In genomic region chr14:23953464-23954278, GRCh38 we compare ENCODE assay signal across 8 cellular contexts. TPM values are rescaled to one million over a fixed set of nuclear protein-coding genes. Genes with fewer than 3 reads are reported as not detected.
DNase-seq lines count a peak whose midpoint lies in the region; ATAC-seq and TF ChIP-seq lines count a peak whose summit lies in the region.

TSS of gene DHRS4 (plus strand) at chr14:23953770. CDS start at chr14:23953789, 19 bp downstream.

- intact Hi-C loops in posterior cingulate gyrus (cut with DNase I): no loop called here

- peaks cover 12% of the 10 kb centered on the region for H3K36me3 Mint-ChIP-seq in type B pancreatic cell

- ATAC-seq in HG02678 (IDR thresholded peaks at IDR 0.05; ENCODE audit: unreplicated experiment): peak; percentile 91

- DNase-seq in NCI-H128 (lab: John Stamatoyannopoulos, UW; ENCODE audit: unreplicated experiment): peak; percentile 83
- peak; percentile 36 to 73 for DNase-seq in SW 1271 (lab: John Stamatoyannopoulos, UW)
- peak; percentile 47 for DNase-seq in activated naive CD8-positive, alpha-beta T cell treated with anti-CD3 and anti-CD28 coated beads, Interleukin-2, amount 50 U/mL, for 16 hours (ENCODE audit: low read depth, low spot score)
- peak; percentile 86 to 88 for DNase-seq in cardiac muscle cell (ENCODE audit: low read depth in 1 of 2, low spot score in 1 of 2)
- DNase-seq in posterior cingulate gyrus: peak; percentile 71 to 96 (median 86)
- DNase-seq in type B pancreatic cell (ENCODE audit: extremely low spot score, unreplicated experiment): peak; percentile 79

- peaks cover 2% of the 10 kb centered on the region for H3K4me1 ChIP-seq in cardiac muscle cell (ENCODE audit: low read depth)

- H3K4me3 ChIP-seq in cardiac muscle cell: peak within 1 kb of the TSS; percentile 93

- no peaks in the 10 kb centered on the region for H3K9me3 Mint-ChIP-seq in type B pancreatic cell

- TF ChIP-seq CTCF in GM12873 (IDR thresholded peaks at IDR 0.05; ENCODE audit: insufficient read depth, low read depth, low read length, missing control alignments) (peak; percentile 89), cardiac muscle cell (IDR thresholded peaks at IDR 0.05; ENCODE audit: low read depth, low read length) (peak; percentile 92), type B pancreatic cell (conservative IDR thresholded peaks at IDR 0.05) (peak; percentile 99)

- peaks cover 14% of the 10 kb centered on the region for H3K4me1 Mint-ChIP-seq in type B pancreatic cell (ENCODE audit: unreplicated experiment)

- H3K27ac ChIP-seq in cardiac muscle cell: peak within 1 kb of the TSS; percentile 83

- H3K27ac Mint-ChIP-seq in type B pancreatic cell: peak within 1 kb of the TSS; percentile 92

- H3K36me3 ChIP-seq in cardiac muscle cell: no peaks in the 10 kb centered on the region

- no peaks in the 10 kb centered on the region for H3K27me3 Mint-ChIP-seq in type B pancreatic cell

- H3K9me3 ChIP-seq in cardiac muscle cell (ENCODE audit: low read depth): no peaks in the 10 kb centered on the region

- no peaks in the 10 kb centered on the region for H3K27me3 ChIP-seq in cardiac muscle cell

- H3K4me3 Mint-ChIP-seq in type B pancreatic cell: peak within 1 kb of the TSS; percentile 99

RNA-seq across cellular contexts. Expression of gene DHRS4, which starts in this region (rescaled TPM):
- total RNA-seq in cardiac muscle cell (44.9 and 70.8 TPM in 2 replicates), type B pancreatic cell (ENCODE audit: low replicate concordance) (18.8 and 19.7 TPM in 2 replicates)
- polyA plus RNA-seq in cardiac muscle cell: 42.0 and 62.2 TPM in 2 replicates

Comparison
In these comparisons a context has a peak if more than half of its experiments do, and no peak if none do; other contexts are left out.
1. Peak in every context shown above with its lines: DNase-seq, ATAC-seq, H3K4me3 ChIP-seq and H3K27ac ChIP-seq.